1 cellular context compared by ENCODE assay signal in genomic region chr9:101176384-101176783, GRCh38.
TF ChIP-seq lines count a peak whose summit lies in the region.

No MANE protein-coding gene starts in this region.

TF ChIP-seq in GM12878, 131 proteins besides CTCF, POLR2A, EP300 and RAD21 (continued from another document):
- TF ChIP-seq ATF7 (IDR thresholded peaks at IDR 0.05; ENCODE audit: low read depth) (no peak), ZNF274 (IDR thresholded peaks at IDR 0.05; ENCODE audit: insufficient read depth, insufficient read length) (no peak), PAX8 (IDR thresholded peaks at IDR 0.05) (no peak), USF2 (IDR thresholded peaks at IDR 0.05; ENCODE audit: borderline replicate concordance, low read depth, low read length) (no peak), USF1 (IDR thresholded peaks at IDR 0.05; ENCODE audit: borderline replicate concordance, extremely low read length, insufficient read depth, low read depth, low read length) (no peak), MTA2 (IDR thresholded peaks at IDR 0.05; ENCODE audit: low read depth) (no peak), ZNF384 (IDR thresholded peaks at IDR 0.05; ENCODE audit: borderline replicate concordance, low read depth, low read length) (no peak), ELK1 (IDR thresholded peaks at IDR 0.05; ENCODE audit: low read depth, low read length) (no peak), CREB1 (IDR thresholded peaks at IDR 0.05; ENCODE audit: low read depth) (no peak), EZH2 (IDR thresholded peaks at IDR 0.05; ENCODE audit: borderline replicate concordance, control insufficient read depth, low read depth, low read length) (no peak), RELB (IDR thresholded peaks at IDR 0.05; ENCODE audit: low read depth) (no peak)
